Comparison of ENCODE assay signal across 9 cellular contexts in genomic region chr15:43663333-43663732, GRCh38. TPM values are rescaled to one million over a fixed set of nuclear protein-coding genes. Genes with fewer than 3 reads are reported as not detected.
"Had no signal": no experiment of that assay in that cellular context is flagged by ENCODE, and none has a peak within 500 bp of the region (broad histone marks: within the 10 kb centered on the region; RNA-seq: fewer than 3 reads in every experiment).

No MANE protein-coding gene starts in this region.

RNA-seq across cellular contexts. Expression of gene CKMT1A, which starts 30.3 kb away (rescaled TPM):
- total RNA-seq: activated CD4-positive, alpha-beta memory T cell treated with anti-CD3 and anti-CD28 coated beads, Interleukin-2, amount 10 ng/mL, durations not matched to agents 7 days and 5 days; activated CD4-positive, alpha-beta T cell treated with anti-CD3 and anti-CD28 coated beads, Interleukin-2, amount 10 ng/mL, durations not matched to agents 7 days and 5 days; activated CD8-positive, alpha-beta memory T cell treated with anti-CD3 and anti-CD28 coated beads, Interleukin-2, amount 10 ng/mL, durations not matched to agents 7 days and 5 days; activated CD8-positive, alpha-beta T cell treated with anti-CD3 and anti-CD28 coated beads, Interleukin-2, amount 10 ng/mL, durations not matched to agents 7 days and 5 days; activated naive CD8-positive, alpha-beta T cell treated with anti-CD3 and anti-CD28 coated beads, Interleukin-2, amount 10 ng/mL, durations not matched to agents 7 days and 5 days; ascending aorta; T-helper 1 cell treated with Interleukin-12 subunit alpha and Interleukin-12 subunit beta and Interleukin-4 antibody, amounts not matched to agents 30 ng/mL and 1 ng/mL, for 36 hours; T-helper 17 cell; T-helper 2 cell treated with Interferon-gamma antibody and Interleukin-4, amounts not matched to agents 100 ng/mL and 5 ng/mL, for 36 hours had no signal

RNA-seq across cellular contexts. Expression of gene STRC, which starts 44.7 kb away (rescaled TPM):
- total RNA-seq: ascending aorta had no signal
